ENCODE assay signal across 8 cellular contexts in the genomic region with DNA sequence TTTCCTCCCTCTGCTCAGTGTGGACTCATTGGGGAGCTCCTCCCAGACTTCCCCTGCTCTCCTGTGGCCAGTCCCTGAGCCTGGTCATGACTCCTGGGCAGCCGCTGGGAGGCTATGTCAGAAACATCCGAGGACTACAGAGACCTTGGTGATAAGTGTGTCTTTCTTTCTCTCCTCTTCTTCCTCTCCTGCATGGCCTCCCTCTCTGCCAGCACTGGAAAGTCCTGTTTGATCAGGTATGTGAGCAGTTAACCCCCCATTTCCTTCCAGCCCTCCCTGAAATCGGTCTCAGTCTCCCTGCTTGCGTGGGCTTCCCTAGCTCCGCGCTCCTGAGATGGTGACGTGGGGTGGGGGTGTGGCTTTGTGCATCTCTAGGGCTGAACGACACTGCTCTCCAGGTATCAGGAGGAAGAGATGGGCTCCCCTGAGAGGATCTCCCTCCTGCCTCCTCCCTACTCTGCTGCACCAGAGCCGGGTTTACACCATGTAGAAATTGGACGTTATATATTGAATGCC. TPM values are rescaled to one million over a fixed set of nuclear protein-coding genes. Genes with fewer than 3 reads are reported as not detected.
DNase-seq lines count a peak whose midpoint lies in the region; ATAC-seq, FAIRE-seq and TF ChIP-seq lines count a peak whose summit lies in the region.
"Had no signal": no experiment of that assay in that cellular context is flagged by ENCODE, and none has a peak within 500 bp of the region (broad histone marks: within the 10 kb centered on the region; RNA-seq: fewer than 3 reads in every experiment).

No MANE protein-coding gene starts in this region.

- no peak overlapping the region for H3K56ac ChIP-seq in H1 (replicated peaks; ENCODE audit: insufficient read length, low read depth, low read length)

- no peak overlapping the region for H4K8ac ChIP-seq in H1 (ENCODE audit: extremely low read depth, insufficient read depth, low read length)
- no peak overlapping the region for H4K8ac ChIP-seq in trophoblast cell (ENCODE audit: low read depth, low read length)

- H3K4me2 ChIP-seq in H1 (ENCODE audit: insufficient read depth in 1 of 2, low read depth in 2 of 2, low read length in 2 of 2): peak overlapping the region; percentile 91 to 92
- peak overlapping the region; percentile 2 for H3K4me2 ChIP-seq in trophoblast cell (ENCODE audit: low read length)

- H2AK5ac ChIP-seq in H1 (ENCODE audit: low read depth, low read length) (0 out of 2 replicates have a peak overlapping the region, but pooled peaks have one; percentile 95), trophoblast cell (ENCODE audit: low read length) (no peak overlapping the region)

- POLR2A ChIA-PET in H1 (lab: Charles Lee; ENCODE audit: partially characterized antibody): interaction anchor here (0.6 to 1.1 kb wide), 2 partner anchors 12 to 13 kb away, joined by 3 to 4 read pairs; no protein-coding TSS in a partner anchor

- FAIRE-seq in H1 (lab: Jason Lieb, UNC): no peak

- H2BK15ac ChIP-seq in H1 (ENCODE audit: low read length): peak overlapping the region; percentile 1; the same call in 1 of the 2 replicates

- H3K9me3 ChIP-seq in H1 (ENCODE audit: insufficient read depth in 2 of 2, low read depth in 1 of 2, low read length in 1 of 2) (no peaks in the 10 kb centered on the region), trophoblast cell (ENCODE audit: insufficient read depth, low read depth, low read length) (peaks cover 4% of the 10 kb centered on the region)

- peaks cover 17% of the 10 kb centered on the region; the same call in 1 of the 2 replicates for H3K23me2 ChIP-seq in H1 (ENCODE audit: low read depth, low read length)

- H2BK120ac ChIP-seq in H1 (replicated peaks; ENCODE audit: low read depth, low read length) (no peak overlapping the region), trophoblast cell (ENCODE audit: insufficient read depth, low read length, poor library complexity) (no peak overlapping the region)

- TF ChIP-seq RAD21 in H1 (IDR thresholded peaks at IDR 0.05 in 1 of 2, conservative IDR thresholded peaks at IDR 0.05 in 1 of 2; ENCODE audit: low read depth in 2 of 2, low read length in 2 of 2): no peak

- H2BK20ac ChIP-seq in H1 (ENCODE audit: low read length): peak overlapping the region; percentile 2; the same call in 1 of the 2 replicates

- H3K9ac ChIP-seq in H1 (replicated peaks in 1 of 4; ENCODE audit: extremely low read depth in 1 of 4, low read depth in 3 of 4, low read length in 3 of 4): no peak overlapping the region; a peak in 2 of 7 replicates
- no peak overlapping the region for H3K9ac ChIP-seq in trophoblast cell (ENCODE audit: low read length)

- peaks cover 7 to 24% (median 16%) of the 10 kb centered on the region in 4 experiments for H3K4me1 ChIP-seq in H1 (replicated peaks in 1 of 4; ENCODE audit: control insufficient read depth in 3 of 4, insufficient read depth in 4 of 4, low read length in 3 of 4)
- H3K4me1 ChIP-seq in trophoblast cell (ENCODE audit: control insufficient read depth in 1 of 2, insufficient read depth in 2 of 2, low read length in 2 of 2): peaks cover 7 to 11% of the 10 kb centered on the region in 2 experiments

- peak; percentile 35; the same call in 1 of the 2 replicates for TF ChIP-seq CTCF in VCaP (conservative IDR thresholded peaks at IDR 0.05)
- no peak for TF ChIP-seq CTCF in H1 (IDR thresholded peaks at IDR 0.05; ENCODE audit: control extremely low read depth in 1 of 3, insufficient read depth in 1 of 3, low read depth in 1 of 3, low read length in 3 of 3)

- peaks cover 0 to 13% of the 10 kb centered on the region in 2 experiments; a peak in 1 of 4 replicates for H3K79me2 ChIP-seq in H1 (ENCODE audit: control insufficient read depth in 1 of 2, insufficient read depth in 2 of 2, low read length in 2 of 2)
- no peaks in the 10 kb centered on the region for H3K79me2 ChIP-seq in trophoblast cell (ENCODE audit: control insufficient read depth, insufficient read depth, low read length, poor library complexity)

- H4K91ac ChIP-seq in H1 (replicated peaks; ENCODE audit: insufficient read length, low read length) (no peak overlapping the region), trophoblast cell (ENCODE audit: low read depth, low read length) (no peak overlapping the region)

- H3K23ac ChIP-seq in H1 (ENCODE audit: insufficient read length) (no peak overlapping the region), trophoblast cell (ENCODE audit: low read length) (no peak overlapping the region)

- DNase-seq in H7 (peak; percentile 59), H1 (ENCODE audit: low read depth in 1 of 2, low spot score in 2 of 2) (peak in 1 of 2 experiments; percentile 56), trophoblast cell (peak in 1 of 2 donors; percentile 31), GF-D8 (lab: John Stamatoyannopoulos, UW) (no peak), GM19240 (ENCODE audit: insufficient read length, low spot score) (no peak)

- WGBS in H1 (ENCODE audit: extremely low coverage in 1 of 2, insufficient coverage in 1 of 2, insufficient read length in 1 of 2, insufficient replicate concordance in 2 of 2, low coverage in 1 of 2, low lambda C conversion rate in 2 of 2, missing lambda C conversion rate in 1 of 2), 2 experiments: 22% methylated on average over 10 of the region's 10 CpGs; no CpG with 5 or more reads in 1 of the 2 experiments
- no CpG with 5 or more reads among the region's 10 CpGs for WGBS in trophoblast cell (ENCODE audit: extremely low coverage, insufficient coverage, insufficient read length)

- peaks cover 52% of the 10 kb centered on the region for H3K27me3 ChIP-seq in H7 (ENCODE audit: control insufficient read depth, insufficient read depth, low read length)
- peaks cover 0 to 34% (median 28%) of the 10 kb centered on the region in 4 experiments; a peak in 5 of 7 replicates for H3K27me3 ChIP-seq in H1 (replicated peaks in 1 of 4; ENCODE audit: control insufficient read depth in 3 of 4, extremely low read depth in 1 of 4, insufficient read depth in 3 of 4, low read length in 3 of 4)
- H3K27me3 ChIP-seq in trophoblast cell (ENCODE audit: insufficient read depth, low read length): peaks cover 50% of the 10 kb centered on the region

- no peak overlapping the region for H3K14ac ChIP-seq in H1 (ENCODE audit: insufficient read length)
- H3K14ac ChIP-seq in trophoblast cell (ENCODE audit: low read length): no peak overlapping the region

- no peak overlapping the region for H2BK5ac ChIP-seq in H1 (ENCODE audit: low read depth, low read length)
- H2BK5ac ChIP-seq in trophoblast cell (ENCODE audit: low read depth, low read length, poor library complexity): no peak overlapping the region

- CTCF ChIA-PET in H1 (lab: Charles Lee; ENCODE audit: partially characterized antibody): interaction anchor here (0.8 to 2.2 kb wide), 3 partner anchors 14 to 52 kb away, joined by 5 to 6 read pairs (median 6); no protein-coding TSS in a partner anchor

- no peak overlapping the region for H4K5ac ChIP-seq in H1 (ENCODE audit: insufficient read length, low read depth, low read length)

- H3K4ac ChIP-seq in H1 (replicated peaks; ENCODE audit: insufficient read length, low read depth, low read length): no peak overlapping the region
- H3K4ac ChIP-seq in trophoblast cell (ENCODE audit: low read depth, low read length): no peak overlapping the region

- H3K27ac ChIP-seq in VCaP: peak overlapping the region; percentile 45
- H3K27ac ChIP-seq in H1 (ENCODE audit: low read depth, low read length): no peak overlapping the region
- no peak overlapping the region for H3K27ac ChIP-seq in trophoblast cell (ENCODE audit: low read depth, low read length)
- H3K27ac ChIP-seq: epithelial cell of prostate had no signal

- no peak for ATAC-seq in GM18868 (IDR thresholded peaks at IDR 0.05; ENCODE audit: unreplicated experiment)

- no peak overlapping the region for H2AFZ ChIP-seq in H1 (ENCODE audit: low read length)
- no peak overlapping the region for H2AFZ ChIP-seq in trophoblast cell (ENCODE audit: insufficient read depth, low read length, poor library complexity)

- H2BK12ac ChIP-seq in H1 (ENCODE audit: low read depth, low read length) (0 out of 2 replicates have a peak overlapping the region, but pooled peaks have one; percentile 32), trophoblast cell (ENCODE audit: low read length) (no peak overlapping the region)

- H3K18ac ChIP-seq in H1 (ENCODE audit: extremely low read depth, low read length) (no peak overlapping the region; the same call in 1 of the 2 replicates), trophoblast cell (ENCODE audit: low read length) (no peak overlapping the region)

- peaks cover 13% of the 10 kb centered on the region for H3K79me1 ChIP-seq in H1 (ENCODE audit: low read depth, low read length)
- no peaks in the 10 kb centered on the region for H3K79me1 ChIP-seq in trophoblast cell (ENCODE audit: low read length)

- H3K36me3 ChIP-seq in H7 (replicated peaks; ENCODE audit: control insufficient read depth, insufficient read depth, low read length) (no peaks in the 10 kb centered on the region), H1 (ENCODE audit: control insufficient read depth in 2 of 4, insufficient read depth in 4 of 4, low read length in 3 of 4) (no peaks in the 10 kb centered on the region), trophoblast cell (ENCODE audit: control insufficient read depth in 1 of 2, insufficient read depth in 2 of 2, low read length in 2 of 2) (no peaks in the 10 kb centered on the region)

- TF ChIP-seq POLR2A in H1 (IDR thresholded peaks at IDR 0.05; ENCODE audit: control extremely low read depth in 1 of 2, low read depth in 2 of 2, low read length in 2 of 2): no peak

- H3K4me3 ChIP-seq in H7 (ENCODE audit: insufficient read depth, low read depth, low read length) (peak overlapping the region; percentile 8; the same call in 1 of the 2 replicates), H1 (ENCODE audit: extremely low read depth in 1 of 4, insufficient read depth in 2 of 4, low read depth in 3 of 4, low read length in 4 of 4) (peak overlapping the region; percentile 7 to 87 (median 30); a peak in 5 of 8 replicates), trophoblast cell (ENCODE audit: low read depth, low read length) (no peak overlapping the region)

- TF ChIP-seq EP300 in H1 (IDR thresholded peaks at IDR 0.05; ENCODE audit: borderline replicate concordance in 1 of 2, low read depth in 2 of 2, low read length in 2 of 2): no peak

- H4K20me1 ChIP-seq in H1 (replicated peaks in 1 of 2; ENCODE audit: control insufficient read depth in 1 of 2, insufficient read depth in 2 of 2, low read length in 2 of 2): peaks cover 0 to 1% of the 10 kb centered on the region in 2 experiments

- no peak overlapping the region for H4K12ac ChIP-seq in trophoblast cell (ENCODE audit: low read depth, low read length)

RNA-seq across cellular contexts. Expression of a gene that starts 2.1 kb away (rescaled TPM):
- total RNA-seq in H7 (2014; rRNA removed; shearing (Covaris generic)): 5.8 and 8.5 TPM in 2 replicates
- 11.8 and 12.2 TPM in 2 replicates for total RNA-seq in H1 (2021; fragmentation: NEBNext Ultra II Directional; extraction: Animal tissue kit (Norgen Biotek cat#: 25700))
- 9.6 and 15.9 TPM in 2 replicates for polyA plus RNA-seq in H1 (2011; rRNA removed)
- polyA plus RNA-seq in H1 (2011; cell fraction: cytosol; rRNA removed): 12.9 TPM
- polyA plus RNA-seq in H1 (2011; cell fraction: nucleus; rRNA removed): 19.8 TPM
- 10.2 to 14.8 TPM (median 13.4 TPM) in 4 replicates for polyA plus RNA-seq in H1 (2012, experiment 1 of 2)
- 8.6 TPM for polyA plus RNA-seq in H1 (2012, experiment 2 of 2)
- 2.7 TPM for polyA plus RNA-seq in H1 (2013, experiment 1 of 2)
- polyA plus RNA-seq in H1 (2013, experiment 2 of 2): 2.7 TPM
- 15.4 and 19.0 TPM in 2 replicates for polyA minus RNA-seq in H1 (2011; rRNA and poly(A)+ RNA removed)
- 8.8 TPM for polyA minus RNA-seq in H1 (2011; cell fraction: cytosol; rRNA and poly(A)+ RNA removed)
- polyA minus RNA-seq in H1 (2011; cell fraction: nucleus; rRNA and poly(A)+ RNA removed): 12.4 TPM
- 0.07 and 0.15 TPM in 2 replicates for polyA plus RNA-seq in trophoblast cell (2013)
